In genomic region chr15:40233727-40234577, GRCh38 we compare ENCODE assay signal across 24 cellular contexts. TPM values are rescaled to one million over a fixed set of nuclear protein-coding genes. Genes with fewer than 3 reads are reported as not detected.
DNase-seq lines count a peak whose midpoint lies in the region; ATAC-seq, FAIRE-seq and TF ChIP-seq lines count a peak whose summit lies in the region.
"Had no signal": no experiment of that assay in that cellular context is flagged by ENCODE, and none has a peak within 500 bp of the region (broad histone marks: within the 10 kb centered on the region; RNA-seq: fewer than 3 reads in every experiment).

No MANE protein-coding gene starts in this region.

- H2BK15ac ChIP-seq in H1 (ENCODE audit: low read length), result no peak overlapping the region

- no peak overlapping the region for H3K56ac ChIP-seq in H1 (replicated peaks; ENCODE audit: insufficient read length, low read depth, low read length)

- TF ChIP-seq RAD21 in H1 (IDR thresholded peaks at IDR 0.05 in 1 of 2, conservative IDR thresholded peaks at IDR 0.05 in 1 of 2; ENCODE audit: low read depth in 2 of 2, low read length in 2 of 2), result no peak

- H2BK5ac ChIP-seq in H1 (ENCODE audit: low read depth, low read length), result peak overlapping the region; percentile 4; the same call in 1 of the 2 replicates

- H3K4me3 Mint-ChIP-seq in GM23338, result no peak overlapping the region
- H3K4me3 Mint-ChIP-seq in activated T-helper 2 cell treated with anti-CD3 and anti-CD28 coated beads, Interferon-gamma antibody, Interleukin-2, Interleukin-4, amounts not matched to agents 10 μg/mL and 5 μg/mL and 100 μg/mL, durations not matched to agents 14 hours and 24 hours and 36 hours (ENCODE audit: low read depth), result no peak overlapping the region
- H3K4me3 Mint-ChIP-seq: activated CD4-positive, alpha-beta T cell treated with anti-CD3 and anti-CD28 coated beads, Interleukin-2, amount 10 ng/mL, durations not matched to agents 24 days and 14 days; CD8-positive, alpha-beta memory T cell; natural killer cell; T-cell had no signal

- peaks cover 3% of the 10 kb centered on the region; the same call in 1 of the 3 replicates for H3K36me3 Mint-ChIP-seq in GM23338 (ENCODE audit: low read depth)
- peaks cover 3% of the 10 kb centered on the region for H3K36me3 Mint-ChIP-seq in activated T-helper 2 cell treated with anti-CD3 and anti-CD28 coated beads, Interferon-gamma antibody, Interleukin-2, Interleukin-4, amounts not matched to agents 10 μg/mL and 5 μg/mL and 100 μg/mL, durations not matched to agents 14 hours and 24 hours and 36 hours (ENCODE audit: low read depth)
- H3K36me3 Mint-ChIP-seq: CD8-positive, alpha-beta memory T cell; natural killer cell; T-cell had no signal

- H3K23me2 ChIP-seq in H1 (ENCODE audit: low read depth, low read length), result peaks cover 4% of the 10 kb centered on the region; the same call in 1 of the 2 replicates

- ATAC-seq in GM23338 (no peak), sciatic nerve (peak; percentile 57), GM18519 (IDR thresholded peaks at IDR 0.05; ENCODE audit: low FRiP score, unreplicated experiment) (no peak)
- ATAC-seq: left cardiac atrium, natural killer cell, T-cell had no signal

- no peaks in the 10 kb centered on the region for H3K9me3 ChIP-seq in H1 (ENCODE audit: insufficient read depth in 2 of 2, low read depth in 1 of 2, low read length in 1 of 2)
- no peaks in the 10 kb centered on the region for H3K9me3 ChIP-seq in vagina
- H3K9me3 ChIP-seq: esophagus muscularis mucosa, tibial artery had no signal

- peaks cover 8% of the 10 kb centered on the region for H3K36me3 ChIP-seq in GM23338 (ENCODE audit: insufficient read depth)
- peaks cover 2 to 11% (median 6%) of the 10 kb centered on the region in 4 experiments; a peak in 4 of 8 replicates for H3K36me3 ChIP-seq in H1 (ENCODE audit: control insufficient read depth in 2 of 4, insufficient read depth in 4 of 4, low read length in 3 of 4)
- H3K36me3 ChIP-seq in vagina, result no peaks in the 10 kb centered on the region
- H3K36me3 ChIP-seq: esophagus muscularis mucosa, tibial artery had no signal

- no peak overlapping the region for H3K18ac ChIP-seq in H1 (ENCODE audit: extremely low read depth, low read length)

- peak overlapping the region; percentile 81 for H3K27ac Mint-ChIP-seq in GM23338
- no peak overlapping the region for H3K27ac Mint-ChIP-seq in activated T-helper 2 cell treated with anti-CD3 and anti-CD28 coated beads, Interferon-gamma antibody, Interleukin-2, Interleukin-4, amounts not matched to agents 10 μg/mL and 5 μg/mL and 100 μg/mL, durations not matched to agents 14 hours and 24 hours and 36 hours
- H3K27ac Mint-ChIP-seq: activated CD4-positive, alpha-beta T cell treated with anti-CD3 and anti-CD28 coated beads, Interleukin-2, amount 10 ng/mL, durations not matched to agents 24 days and 14 days; CD8-positive, alpha-beta memory T cell; natural killer cell; T-cell had no signal

- peaks cover 13% of the 10 kb centered on the region for H3K27me3 Mint-ChIP-seq in GM23338 (ENCODE audit: insufficient read depth, low read depth, poor library complexity)
- H3K27me3 Mint-ChIP-seq in activated T-helper 2 cell treated with anti-CD3 and anti-CD28 coated beads, Interferon-gamma antibody, Interleukin-2, Interleukin-4, amounts not matched to agents 10 μg/mL and 5 μg/mL and 100 μg/mL, durations not matched to agents 14 hours and 24 hours and 36 hours (ENCODE audit: low read depth), result peaks cover 11% of the 10 kb centered on the region

- TF ChIP-seq CTCF in GM23338 (conservative IDR thresholded peaks at IDR 0.05; ENCODE audit: low read depth in 2 of 2) (no peak), RWPE1 (conservative IDR thresholded peaks at IDR 0.05; ENCODE audit: low read depth) (no peak), H1 (IDR thresholded peaks at IDR 0.05; ENCODE audit: control extremely low read depth in 1 of 3, insufficient read depth in 1 of 3, low read depth in 1 of 3, low read length in 3 of 3) (no peak), vagina (IDR thresholded peaks at IDR 0.05) (no peak)

- TF ChIP-seq EP300 in H1 (IDR thresholded peaks at IDR 0.05; ENCODE audit: borderline replicate concordance in 1 of 2, low read depth in 2 of 2, low read length in 2 of 2), result no peak

- H2BK20ac ChIP-seq in H1 (ENCODE audit: low read length), result no peak overlapping the region

- H3K4me2 ChIP-seq in GM23338 (no peak overlapping the region), H1 (ENCODE audit: insufficient read depth in 1 of 2, low read depth in 2 of 2, low read length in 2 of 2) (no peak overlapping the region)

- no peak overlapping the region for H3K23ac ChIP-seq in H1 (ENCODE audit: insufficient read length)

- H3K9me2 ChIP-seq in GM23338 (ENCODE audit: insufficient read depth), result no peaks in the 10 kb centered on the region

- H2AK5ac ChIP-seq in H1 (ENCODE audit: low read depth, low read length), result no peak overlapping the region

- H3K4ac ChIP-seq in H1 (replicated peaks; ENCODE audit: insufficient read length, low read depth, low read length), result no peak overlapping the region

- H2BK120ac ChIP-seq in H1 (replicated peaks; ENCODE audit: low read depth, low read length), result no peak overlapping the region

- peaks cover 21% of the 10 kb centered on the region; the same call in 1 of the 2 replicates for H3F3A ChIP-seq in GM23338 (replicated peaks; ENCODE audit: low read depth)

- H3K4me1 ChIP-seq in GM23338 (ENCODE audit: insufficient read depth) (peaks cover 7% of the 10 kb centered on the region), H1 (replicated peaks in 1 of 4; ENCODE audit: control insufficient read depth in 3 of 4, insufficient read depth in 4 of 4, low read length in 3 of 4) (peaks cover 5 to 8% (median 6%) of the 10 kb centered on the region in 4 experiments), vagina (peaks cover 29% of the 10 kb centered on the region)

- no peak overlapping the region for H2AFZ ChIP-seq in GM23338
- no peak overlapping the region for H2AFZ ChIP-seq in H1 (ENCODE audit: low read length)

- H3K27ac ChIP-seq in GM23338 (ENCODE audit: low read depth), result peak overlapping the region; percentile 45; the same call in 1 of the 2 replicates
- H3K27ac ChIP-seq in RWPE1, result peak overlapping the region; percentile 86
- no peak overlapping the region for H3K27ac ChIP-seq in H1 (ENCODE audit: low read depth, low read length)
- no peak overlapping the region for H3K27ac ChIP-seq in vagina
- H3K27ac ChIP-seq: esophagus muscularis mucosa, tibial artery had no signal

- H3K4me3 ChIP-seq in GM23338 (no peak overlapping the region), H1 (ENCODE audit: extremely low read depth in 1 of 4, insufficient read depth in 2 of 4, low read depth in 3 of 4, low read length in 4 of 4) (no peak overlapping the region), vagina (no peak overlapping the region)
- H3K4me3 ChIP-seq: esophagus muscularis mucosa, tibial artery had no signal

- H3K27me3 ChIP-seq in GM23338 (ENCODE audit: insufficient read depth), result peaks cover 8% of the 10 kb centered on the region; the same call in 1 of the 2 replicates
- peaks cover 0 to 4% (median 2%) of the 10 kb centered on the region in 4 experiments; a peak in 2 of 7 replicates for H3K27me3 ChIP-seq in H1 (replicated peaks in 1 of 4; ENCODE audit: control insufficient read depth in 3 of 4, extremely low read depth in 1 of 4, insufficient read depth in 3 of 4, low read length in 3 of 4)
- no peaks in the 10 kb centered on the region for H3K27me3 ChIP-seq in vagina

- no peak for FAIRE-seq in H1 (lab: Jason Lieb, UNC)

- CTCF ChIA-PET in RWPE1 (lab: Yijun Ruan, JAX) (interaction anchor here (0.5 to 6.0 kb wide), 3 partner anchors 16 to 238 kb away, joined by 3 to 44 read pairs (median 5); no protein-coding TSS in a partner anchor), H1 (lab: Charles Lee; ENCODE audit: partially characterized antibody) (interaction anchor here (1.2 to 46.3 kb wide), 5 partner anchors 16 to 188 kb away, joined by 3 to 1340 read pairs (median 11); no protein-coding TSS in a partner anchor)

- no peak for DNase-seq in GM23338 (ENCODE audit: low spot score)
- peak; percentile 59 for DNase-seq in RWPE1 (ENCODE audit: low spot score)
- no peak for DNase-seq in H1 (ENCODE audit: low read depth in 1 of 2, low spot score in 2 of 2)
- DNase-seq in sciatic nerve (ENCODE audit: low spot score), result no peak
- no peak for DNase-seq in activated T-helper 2 cell treated with anti-CD3 and anti-CD28 coated beads, Interferon-gamma antibody, Interleukin-2, Interleukin-4, amounts not matched to agents 10 μg/mL and 5 μg/mL and 100 μg/mL, durations not matched to agents 14 hours and 24 hours and 36 hours (ENCODE audit: low spot score)
- DNase-seq in vagina (ENCODE audit: extremely low spot score in 2 of 2), result no peak
- DNase-seq in NCI-H187 (lab: John Stamatoyannopoulos, UW), result no peak
- DNase-seq: activated CD4-positive, alpha-beta T cell treated with anti-CD3 and anti-CD28 coated beads, Interleukin-2, amount 10 ng/mL, durations not matched to agents 24 days and 14 days; activated gamma-delta T cell treated with Interleukin-2 at 50 U/mL for 16 hours; amygdala; CD8-positive, alpha-beta memory T cell; central memory CD4-positive, alpha-beta T cell; left cardiac atrium; natural killer cell; NCI-H2171; NCI-H526 treated with DMSO at 0.1 percent for 48 hours; SHP77; stimulated activated CD4-positive, alpha-beta T cell treated with anti-CD3 and anti-CD28 coated beads, Interleukin-2, amount 100 ng/mL, for 24 hours; stimulated activated naive CD4-positive, alpha-beta T cell; T-cell; tibial artery had no signal

- no peaks in the 10 kb centered on the region for H3K79me1 ChIP-seq in H1 (ENCODE audit: low read depth, low read length)

- no peak overlapping the region for H2BK12ac ChIP-seq in H1 (ENCODE audit: low read depth, low read length)

- intact Hi-C loops in sciatic nerve (cut with DNase I), result no loop called here
- intact Hi-C loops in activated T-helper 2 cell treated with anti-CD3 and anti-CD28 coated beads, Interferon-gamma antibody, Interleukin-2, Interleukin-4, amounts not matched to agents 10 μg/mL and 5 μg/mL and 100 μg/mL, durations not matched to agents 14 hours and 24 hours and 36 hours (cut with micrococcal nuclease), result no loop called here
- intact Hi-C loops in vagina (cut with DNase I), result no loop called here

- H4K91ac ChIP-seq in H1 (replicated peaks; ENCODE audit: insufficient read length, low read length), result no peak overlapping the region

- POLR2A ChIA-PET in RWPE1 (lab: Yijun Ruan, JAX; ENCODE audit: low non-redundant PET), result no interaction called here
- POLR2A ChIA-PET in H1 (lab: Charles Lee; ENCODE audit: partially characterized antibody), result interaction anchor here (0.7 to 3.0 kb wide), 5 partner anchors 10 to 74 kb away, joined by 3 to 11 read pairs (median 4); partner anchors contain the start of gene PLCB2

- H3K9me3 Mint-ChIP-seq in GM23338, result no peaks in the 10 kb centered on the region
- H3K9me3 Mint-ChIP-seq in activated T-helper 2 cell treated with anti-CD3 and anti-CD28 coated beads, Interferon-gamma antibody, Interleukin-2, Interleukin-4, amounts not matched to agents 10 μg/mL and 5 μg/mL and 100 μg/mL, durations not matched to agents 14 hours and 24 hours and 36 hours, result no peaks in the 10 kb centered on the region
- H3K9me3 Mint-ChIP-seq: activated CD4-positive, alpha-beta T cell treated with anti-CD3 and anti-CD28 coated beads, Interleukin-2, amount 10 ng/mL, durations not matched to agents 24 days and 14 days; CD8-positive, alpha-beta memory T cell; natural killer cell; T-cell had no signal

- 88% methylated on average over 11 of the region's 11 CpGs; no CpG with 5 or more reads in 1 of the 2 experiments for WGBS in H1 (ENCODE audit: extremely low coverage in 1 of 2, insufficient coverage in 1 of 2, insufficient read length in 1 of 2, insufficient replicate concordance in 2 of 2, low coverage in 1 of 2, low lambda C conversion rate in 2 of 2, missing lambda C conversion rate in 1 of 2), 2 experiments

- no peak overlapping the region for H4K8ac ChIP-seq in H1 (ENCODE audit: extremely low read depth, insufficient read depth, low read length)

- H3K14ac ChIP-seq in H1 (ENCODE audit: insufficient read length), result no peak overlapping the region

- no peak overlapping the region for H4K5ac ChIP-seq in H1 (ENCODE audit: insufficient read length, low read depth, low read length)

- H3K79me2 ChIP-seq in GM23338 (replicated peaks; ENCODE audit: insufficient read depth), result 0 out of 2 replicates have a peak, but pooled peaks cover 3% of the 10 kb centered on the region
- H3K79me2 ChIP-seq in H1 (ENCODE audit: control insufficient read depth in 1 of 2, insufficient read depth in 2 of 2, low read length in 2 of 2), result no peaks in the 10 kb centered on the region

- peaks cover 18% of the 10 kb centered on the region for H3K4me1 Mint-ChIP-seq in GM23338
- H3K4me1 Mint-ChIP-seq in activated T-helper 2 cell treated with anti-CD3 and anti-CD28 coated beads, Interferon-gamma antibody, Interleukin-2, Interleukin-4, amounts not matched to agents 10 μg/mL and 5 μg/mL and 100 μg/mL, durations not matched to agents 14 hours and 24 hours and 36 hours (ENCODE audit: low read depth), result peaks cover 3% of the 10 kb centered on the region

- no peak overlapping the region for H3K9ac ChIP-seq in H1 (replicated peaks in 1 of 4; ENCODE audit: extremely low read depth in 1 of 4, low read depth in 3 of 4, low read length in 3 of 4)

- H4K20me1 ChIP-seq in GM23338 (replicated peaks; ENCODE audit: insufficient read depth) (no peaks in the 10 kb centered on the region), H1 (replicated peaks in 1 of 2; ENCODE audit: control insufficient read depth in 1 of 2, insufficient read depth in 2 of 2, low read length in 2 of 2) (peaks cover 0 to 2% of the 10 kb centered on the region in 2 experiments)

- no peak for TF ChIP-seq POLR2A in H1 (IDR thresholded peaks at IDR 0.05; ENCODE audit: control extremely low read depth in 1 of 2, low read depth in 2 of 2, low read length in 2 of 2)
- TF ChIP-seq POLR2A in vagina (IDR thresholded peaks at IDR 0.05), result no peak

RNA-seq across cellular contexts. Expression of gene PAK6, which starts 4.9 kb away (rescaled TPM):
- total RNA-seq in GM23338 (2014; rRNA removed; shearing (Covaris generic)), result 6.6 and 20.0 TPM in 2 replicates
- polyA plus RNA-seq in GM23338 (2016; fragmentation: Nextera tagmentation; extraction: Ambion mirVana) (2.4 and 2.9 TPM in 2 replicates), H1 (2011; rRNA removed) (6.9 and 12.5 TPM in 2 replicates)
- total RNA-seq in H1 (2021; fragmentation: NEBNext Ultra II Directional; extraction: Animal tissue kit (Norgen Biotek cat#: 25700)), result 9.0 and 9.4 TPM in 2 replicates
- polyA plus RNA-seq in H1 (2011; cell fraction: cytosol; rRNA removed), result 7.0 TPM
- polyA plus RNA-seq in H1 (2011; cell fraction: nucleus; rRNA removed), result 12.6 TPM
- 5.8 to 9.4 TPM (median 8.1 TPM) in 4 replicates for polyA plus RNA-seq in H1 (2012, experiment 1 of 2)
- polyA plus RNA-seq in H1 (2012, experiment 2 of 2), result 7.9 TPM
- 6.6 TPM for polyA plus RNA-seq in H1 (2013, experiment 1 of 2)
- 5.3 TPM for polyA plus RNA-seq in H1 (2013, experiment 2 of 2)
- polyA minus RNA-seq in H1 (2011; rRNA and poly(A)+ RNA removed), result 4.6 and 6.3 TPM in 2 replicates
- polyA minus RNA-seq in H1 (2011; cell fraction: cytosol; rRNA and poly(A)+ RNA removed), result 8.0 TPM
- 13.7 TPM for polyA minus RNA-seq in H1 (2011; cell fraction: nucleus; rRNA and poly(A)+ RNA removed)
- total RNA-seq in sciatic nerve (0.31 TPM), vagina (19.9 TPM)
- total RNA-seq in activated T-helper 2 cell treated with anti-CD3 and anti-CD28 coated beads, Interferon-gamma antibody, Interleukin-2, Interleukin-4, amounts not matched to agents 10 μg/mL and 5 μg/mL and 100 μg/mL, durations not matched to agents 14 hours and 24 hours and 36 hours, result 0.27 and 0.78 TPM in 2 replicates

RNA-seq across cellular contexts. Expression of gene ANKRD63, which starts 48.9 kb away (rescaled TPM):
- total RNA-seq in GM23338 (2014; rRNA removed; shearing (Covaris generic)), result 0.59 and 0.74 TPM in 2 replicates
- polyA plus RNA-seq in GM23338 (2016; fragmentation: Nextera tagmentation; extraction: Ambion mirVana) (not detected in 2 replicates), H1 (2011; rRNA removed) (0.16 and 0.18 TPM in 2 replicates)
- total RNA-seq in H1 (2021; fragmentation: NEBNext Ultra II Directional; extraction: Animal tissue kit (Norgen Biotek cat#: 25700)), result 0.26 TPM in 1 of 2 replicates, not detected in the other
- 0.22 TPM for polyA plus RNA-seq in H1 (2011; cell fraction: cytosol; rRNA removed)
- 0.94 TPM for polyA plus RNA-seq in H1 (2011; cell fraction: nucleus; rRNA removed)
- 0.16 to 0.21 TPM in 2 of 4 replicates, not detected in the others for polyA plus RNA-seq in H1 (2012, experiment 1 of 2)
- polyA plus RNA-seq in H1 (2012, experiment 2 of 2), result not detected
- not detected for polyA plus RNA-seq in H1 (2013, experiment 1 of 2)
- polyA plus RNA-seq in H1 (2013, experiment 2 of 2), result 0.04 TPM
- polyA minus RNA-seq in H1 (2011; rRNA and poly(A)+ RNA removed), result not detected in 2 replicates
- polyA minus RNA-seq in H1 (2011; cell fraction: cytosol; rRNA and poly(A)+ RNA removed), result not detected
- 2.1 TPM for polyA minus RNA-seq in H1 (2011; cell fraction: nucleus; rRNA and poly(A)+ RNA removed)
- total RNA-seq in sciatic nerve (not detected), vagina (not detected)
- 0.41 and 0.48 TPM in 2 replicates for total RNA-seq in activated T-helper 2 cell treated with anti-CD3 and anti-CD28 coated beads, Interferon-gamma antibody, Interleukin-2, Interleukin-4, amounts not matched to agents 10 μg/mL and 5 μg/mL and 100 μg/mL, durations not matched to agents 14 hours and 24 hours and 36 hours
- total RNA-seq: activated CD4-positive, alpha-beta T cell treated with anti-CD3 and anti-CD28 coated beads, Interleukin-2, amount 10 ng/mL, durations not matched to agents 24 days and 14 days; CD8-positive, alpha-beta memory T cell; esophagus muscularis mucosa; natural killer cell; posterior vena cava had no signal
- polyA plus RNA-seq: CD8-positive, alpha-beta memory T cell had no signal

Comparison
In these comparisons a context has a peak if more than half of its experiments do, and no peak if none do; other contexts are left out.
1. H3K27ac ChIP-seq: peak in GM23338 (single experiment) and RWPE1 (single experiment); none in H1 (single experiment) and vagina (single experiment).